Comparison of ENCODE assay signal across 8 cellular contexts in genomic region chr1:42962641-42963377, GRCh38. TPM values are rescaled to one million over a fixed set of nuclear protein-coding genes. Genes with fewer than 3 reads are reported as not detected.
DNase-seq lines count a peak whose midpoint lies in the region; ATAC-seq and TF ChIP-seq lines count a peak whose summit lies in the region.

No MANE protein-coding gene starts in this region.

- POLR2A ChIA-PET in HEK293 (lab: Yijun Ruan, JAX), result interaction anchor here (1.9 kb wide), 1 partner anchor 196 kb away, joined by 4 read pairs; the partner anchor contains the start of genes C1orf50 and P3H1

- TF ChIP-seq CTCF in HEK293 (tag by site-specific recombination; IDR thresholded peaks at IDR 0.05) (no peak), esophagus muscularis mucosa (IDR thresholded peaks at IDR 0.05) (no peak)

- H3K27ac ChIP-seq in HEK293 (ENCODE audit: extremely low read depth, low read depth, low read length), result no peak overlapping the region
- H3K27ac ChIP-seq in esophagus muscularis mucosa (replicated peaks in 1 of 4), result peak overlapping the region; percentile 78 to 97 (median 88)

- H3K9me3 ChIP-seq in HEK293 (ENCODE audit: control insufficient read depth, insufficient read depth, low read depth, low read length), result no peaks in the 10 kb centered on the region
- no peaks in the 10 kb centered on the region for H3K9me3 ChIP-seq in esophagus muscularis mucosa

- DNase-seq in NCI-H748 (lab: John Stamatoyannopoulos, UW; ENCODE audit: unreplicated experiment) (peak; percentile 100), esophagus muscularis mucosa (ENCODE audit: extremely low spot score) (no peak), sciatic nerve (ENCODE audit: low spot score) (no peak), amniotic stem cell (lab: John Stamatoyannopoulos, UW) (no peak), NCI-H446 treated with DMSO at 0.1 percent for 48 hours (lab: John Stamatoyannopoulos, UW) (no peak)

- H3K4me1 ChIP-seq in HEK293 (ENCODE audit: control insufficient read depth, insufficient read depth, low read length), result peaks cover 9% of the 10 kb centered on the region; the same call in 1 of the 2 replicates
- H3K4me1 ChIP-seq in esophagus muscularis mucosa, result peaks cover 21 to 49% (median 41%) of the 10 kb centered on the region in 4 donors

- ATAC-seq in sciatic nerve, result peak; percentile 32
- ATAC-seq in HG02678 (IDR thresholded peaks at IDR 0.05; ENCODE audit: unreplicated experiment), result no peak
- no peak for ATAC-seq in activated CD4-positive, CD25-positive, alpha-beta regulatory T cell treated with anti-CD3 and anti-CD28 coated beads, Interleukin-2, amount 50 U/mL, for 24 hours

- intact Hi-C loops in esophagus muscularis mucosa (cut with DNase I), result no loop called here
- intact Hi-C loops in sciatic nerve (cut with DNase I), result loop anchor here (5.0 kb wide), 1 partner anchor 501 kb away; the partner anchor contains the start of gene CCDC30

- H3K36me3 ChIP-seq in HEK293 (ENCODE audit: control insufficient read depth in 2 of 2, insufficient read depth in 1 of 2, low read length in 2 of 2) (no peaks in the 10 kb centered on the region), esophagus muscularis mucosa (no peaks in the 10 kb centered on the region)

- TF ChIP-seq POLR2A in esophagus muscularis mucosa (IDR thresholded peaks at IDR 0.05; ENCODE audit: low read depth), result no peak

- CTCF ChIA-PET in HEK293 (lab: Yijun Ruan, JAX), result interaction anchor here (0.6 to 1.9 kb wide), 3 partner anchors 12 to 111 kb away, joined by 3 to 7 read pairs (median 4); no protein-coding TSS in a partner anchor

- no peak for TF ChIP-seq EP300 in esophagus muscularis mucosa (IDR thresholded peaks at IDR 0.05)

- no peaks in the 10 kb centered on the region for H3K27me3 ChIP-seq in esophagus muscularis mucosa

- H3K4me3 ChIP-seq in HEK293 (ENCODE audit: low read depth, low read length) (no peak overlapping the region), esophagus muscularis mucosa (peak overlapping the region in 3 of 4 donors; percentile 1 to 11 (median 7))

- WGBS in esophagus muscularis mucosa, result 28% methylated on average over 12 of the region's 13 CpGs

TF ChIP-seq in HEK293, 187 proteins besides CTCF, POLR2A, EP300 and RAD21 (continues in another document):
- no peak for TF ChIP-seq ZEB2 (tag by site-specific recombination; IDR thresholded peaks at IDR 0.05)
- TF ChIP-seq KLF9 (tag by site-specific recombination; IDR thresholded peaks at IDR 0.05; ENCODE audit: low read depth), result no peak
- no peak for TF ChIP-seq ZNF174 (tag by site-specific recombination; IDR thresholded peaks at IDR 0.05)
- no peak for TF ChIP-seq ZNF214 (tag by site-specific recombination; IDR thresholded peaks at IDR 0.05; ENCODE audit: borderline replicate concordance)
- TF ChIP-seq HOXD13 (CRISPR knock-in tag; IDR thresholded peaks at IDR 0.05; ENCODE audit: borderline replicate concordance), result no peak
- TF ChIP-seq ZNF146 (tag by site-specific recombination; IDR thresholded peaks at IDR 0.05), result no peak
- TF ChIP-seq SP2 (tag by site-specific recombination; IDR thresholded peaks at IDR 0.05), result peak; percentile 39; the same call in 1 of the 2 replicates
- no peak for TF ChIP-seq ZNF510 (tag by site-specific recombination; IDR thresholded peaks at IDR 0.05; ENCODE audit: insufficient replicate concordance)
- no peak for TF ChIP-seq ZNF311 (tag by site-specific recombination; IDR thresholded peaks at IDR 0.05; ENCODE audit: borderline replicate concordance)
- no peak for TF ChIP-seq ZNF416 (tag by site-specific recombination; IDR thresholded peaks at IDR 0.05)
- no peak for TF ChIP-seq KLF10 (tag by site-specific recombination; IDR thresholded peaks at IDR 0.05)
- TF ChIP-seq ZNF610 (tag by site-specific recombination; IDR thresholded peaks at IDR 0.05; ENCODE audit: borderline replicate concordance), result no peak
- 0 out of 2 replicates have a peak, but pooled peaks have one; percentile 30 for TF ChIP-seq ZNF324 (tag by site-specific recombination; IDR thresholded peaks at IDR 0.05)
- TF ChIP-seq ZXDB (tag by site-specific recombination; IDR thresholded peaks at IDR 0.05), result peak; percentile 88
- peak; percentile 94 for TF ChIP-seq ZBTB6 (tag by site-specific recombination; IDR thresholded peaks at IDR 0.05)
- peak; percentile 48; the same call in 1 of the 2 replicates for TF ChIP-seq KLF1 (tag by site-specific recombination; IDR thresholded peaks at IDR 0.05)
- TF ChIP-seq ZBTB17 (tag by site-specific recombination; IDR thresholded peaks at IDR 0.05), result no peak
- TF ChIP-seq INSM2 (tag by site-specific recombination; IDR thresholded peaks at IDR 0.05), result no peak
- no peak for TF ChIP-seq ZNF473 (tag by site-specific recombination; IDR thresholded peaks at IDR 0.05)
- TF ChIP-seq ZBTB20 (tag by site-specific recombination; IDR thresholded peaks at IDR 0.05), result no peak
- no peak for TF ChIP-seq ZBTB10 (tag by site-specific recombination; IDR thresholded peaks at IDR 0.05)
- no peak for TF ChIP-seq ZNF658 (tag by site-specific recombination; IDR thresholded peaks at IDR 0.05)
- no peak for TF ChIP-seq ZNF426 (tag by site-specific recombination; IDR thresholded peaks at IDR 0.05)
- TF ChIP-seq ZNF571 (tag by site-specific recombination; IDR thresholded peaks at IDR 0.05), result no peak
- no peak for TF ChIP-seq TRIM28 (IDR thresholded peaks at IDR 0.05; ENCODE audit: borderline replicate concordance, low read length)
- TF ChIP-seq ZNF600 (tag by site-specific recombination; IDR thresholded peaks at IDR 0.05), result 0 out of 2 replicates have a peak, but pooled peaks have one; percentile 17
- TF ChIP-seq ZFHX2 (tag by site-specific recombination; conservative IDR thresholded peaks at IDR 0.05), result no peak
- TF ChIP-seq SCRT2 (tag by site-specific recombination; IDR thresholded peaks at IDR 0.05), result peak; percentile 29; the same call in 1 of the 2 replicates
- TF ChIP-seq ZNF791 (tag by site-specific recombination; IDR thresholded peaks at IDR 0.05), result no peak
- no peak for TF ChIP-seq ZIC2 (tag by site-specific recombination; IDR thresholded peaks at IDR 0.05)
- no peak for TF ChIP-seq ZNF521 (tag by site-specific recombination; IDR thresholded peaks at IDR 0.05)
- TF ChIP-seq ZNF707 (tag by site-specific recombination; IDR thresholded peaks at IDR 0.05), result no peak
- TF ChIP-seq ZNF768 (tag by site-specific recombination; IDR thresholded peaks at IDR 0.05), result no peak
- no peak for TF ChIP-seq ZNF777 (tag by site-specific recombination; IDR thresholded peaks at IDR 0.05; ENCODE audit: borderline replicate concordance)

RNA-seq across cellular contexts. Expression of gene SLC2A1, which starts 4.1 kb away (rescaled TPM):
- total RNA-seq in esophagus muscularis mucosa (10 to 100 TPM; 17.4 to 63.6 (median 31.8) TPM), sciatic nerve (968 TPM)

Comparison
In these comparisons a context has a peak if more than half of its experiments do, and no peak if none do; other contexts are left out.
1. RNA of gene SLC2A1, which starts 4.1 kb away (total RNA-seq): 968 TPM in sciatic nerve (single experiment); 17.4 to 63.6 TPM in esophagus muscularis mucosa; every median in the first group is over 10 times any median in the second.